ENCODE assay signal across 16 cellular contexts in the genomic region with DNA sequence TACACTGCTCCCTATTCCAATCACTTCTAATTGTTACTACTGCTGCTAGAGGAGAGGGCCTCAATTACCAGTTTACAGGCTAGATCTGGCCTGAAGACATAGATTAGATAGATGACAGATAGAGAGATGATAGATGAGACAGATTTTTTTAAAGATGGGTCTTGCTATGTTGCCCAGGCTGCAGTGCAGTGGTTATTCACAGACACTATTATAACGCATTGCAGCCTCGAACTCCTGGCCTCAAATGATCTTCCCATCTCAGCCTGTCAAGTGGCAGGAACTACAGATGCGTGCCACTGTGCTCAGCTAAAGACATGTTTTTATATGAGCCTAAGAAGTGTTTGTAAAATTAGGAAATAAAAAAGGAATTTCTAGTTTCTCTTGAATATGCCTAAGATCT. TPM values are rescaled to one million over a fixed set of nuclear protein-coding genes. Genes with fewer than 3 reads are reported as not detected.
DNase-seq lines count a peak whose midpoint lies in the region; ATAC-seq lines count a peak whose summit lies in the region.
"Had no signal": no experiment of that assay in that cellular context is flagged by ENCODE, and none has a peak within 500 bp of the region (broad histone marks: within the 10 kb centered on the region; RNA-seq: fewer than 3 reads in every experiment).

No MANE protein-coding gene starts in this region.

- no peaks in the 10 kb centered on the region for H3K27me3 ChIP-seq in CD4-positive, CD25-positive, alpha-beta regulatory T cell (ENCODE audit: control insufficient read depth, insufficient read depth, low read length)
- H3K27me3 ChIP-seq: BLaER1 treated with 17β-estradiol and CSF1 and Interleukin-3, amounts not matched to agents 10 nM and 100 nM had no signal

- peaks cover 41% of the 10 kb centered on the region for H3K4me1 Mint-ChIP-seq in T-helper 2 cell treated with Interferon-gamma antibody and Interleukin-4, amounts not matched to agents 5 μg/mL and 100 μg/mL, for 36 hours (ENCODE audit: low read depth)
- peaks cover 40 to 80% (median 58%) of the 10 kb centered on the region in 4 donors for H3K4me1 Mint-ChIP-seq in CD4-positive, CD25-positive, alpha-beta regulatory T cell
- peaks cover 65 to 73% (median 68%) of the 10 kb centered on the region in 3 donors for H3K4me1 Mint-ChIP-seq in T-cell
- peaks cover 41% of the 10 kb centered on the region for H3K4me1 Mint-ChIP-seq in central memory CD8-positive, alpha-beta T cell

- peaks cover 54% of the 10 kb centered on the region for H3K4me1 ChIP-seq in CD4-positive, CD25-positive, alpha-beta regulatory T cell (ENCODE audit: control insufficient read depth, insufficient read depth, low read length, poor library complexity, severe bottlenecking)

- H3K27ac ChIP-seq in CD4-positive, CD25-positive, alpha-beta regulatory T cell (ENCODE audit: insufficient read depth, low read length, poor library complexity, severe bottlenecking), result no peak overlapping the region
- H3K27ac ChIP-seq: 22Rv1; BLaER1 treated with 17β-estradiol and CSF1 and Interleukin-3, amounts not matched to agents 10 nM and 100 nM; HL-60 had no signal

- peak overlapping the region; percentile 6 for H3K4me3 Mint-ChIP-seq in T-helper 2 cell treated with Interferon-gamma antibody and Interleukin-4, amounts not matched to agents 5 μg/mL and 100 μg/mL, for 36 hours
- H3K4me3 Mint-ChIP-seq in CD4-positive, CD25-positive, alpha-beta regulatory T cell, result peak overlapping the region in 3 of 4 donors; percentile 5 to 23 (median 19)
- H3K4me3 Mint-ChIP-seq in T-cell, result peak overlapping the region; percentile 1 to 61 (median 21)
- H3K4me3 Mint-ChIP-seq in central memory CD8-positive, alpha-beta T cell, result peak overlapping the region; percentile 51

- POLR2A ChIA-PET in T-cell (lab: Charles Lee), result interaction anchor here in 1 of 2 donors (0.6 kb wide), 1 partner anchor 1259 kb away, joined by 4 read pairs; no protein-coding TSS in a partner anchor

- DNase-seq in T-helper 2 cell treated with Interferon-gamma antibody and Interleukin-4, amounts not matched to agents 5 μg/mL and 100 μg/mL, for 36 hours (ENCODE audit: low spot score), result peak; percentile 1
- no peak for DNase-seq in T-helper 2 cell
- no peak for DNase-seq in CD4-positive, CD25-positive, alpha-beta regulatory T cell
- DNase-seq in T-cell, result no peak
- no peak for DNase-seq in central memory CD8-positive, alpha-beta T cell (ENCODE audit: low spot score in 2 of 2)
- DNase-seq in anterior cingulate cortex (lab: John Stamatoyannopoulos, UW), result no peak
- no peak for DNase-seq in NCI-H1436 (lab: John Stamatoyannopoulos, UW)
- DNase-seq: NCI-H1417, NCI-H2029, NCI-H510A, NCI-H82, SHP77 had no signal

- H3K9me3 ChIP-seq in CD4-positive, CD25-positive, alpha-beta regulatory T cell (ENCODE audit: control insufficient read depth in 2 of 2, low read length in 2 of 2), result no peaks in the 10 kb centered on the region
- H3K9me3 ChIP-seq: BLaER1 treated with 17β-estradiol and CSF1 and Interleukin-3, amounts not matched to agents 10 nM and 100 nM had no signal

- H3K27ac Mint-ChIP-seq in T-helper 2 cell treated with Interferon-gamma antibody and Interleukin-4, amounts not matched to agents 5 μg/mL and 100 μg/mL, for 36 hours, result no peak overlapping the region
- peak overlapping the region in 2 of 3 donors; percentile 7 to 79 for H3K27ac Mint-ChIP-seq in CD4-positive, CD25-positive, alpha-beta regulatory T cell
- H3K27ac Mint-ChIP-seq in T-cell, result no peak overlapping the region
- H3K27ac Mint-ChIP-seq in central memory CD8-positive, alpha-beta T cell (ENCODE audit: low read depth), result no peak overlapping the region

- peak overlapping the region; percentile 52 for H3K4me3 ChIP-seq in CD4-positive, CD25-positive, alpha-beta regulatory T cell (ENCODE audit: low read depth, low read length)

- CTCF ChIA-PET in T-cell (lab: Charles Lee), result interaction anchor here in 1 of 2 donors (0.6 kb wide), 1 partner anchor 1715 kb away, joined by 3 read pairs; no protein-coding TSS in a partner anchor

- H3K36me3 ChIP-seq in CD4-positive, CD25-positive, alpha-beta regulatory T cell (ENCODE audit: control insufficient read depth, insufficient read depth, low read length), result peaks cover 5% of the 10 kb centered on the region

- peaks cover 39% of the 10 kb centered on the region for H3K36me3 Mint-ChIP-seq in T-helper 2 cell treated with Interferon-gamma antibody and Interleukin-4, amounts not matched to agents 5 μg/mL and 100 μg/mL, for 36 hours (ENCODE audit: low read depth)
- H3K36me3 Mint-ChIP-seq in CD4-positive, CD25-positive, alpha-beta regulatory T cell, result peaks cover 22% of the 10 kb centered on the region
- H3K36me3 Mint-ChIP-seq in T-cell, result peaks cover 16% of the 10 kb centered on the region
- H3K36me3 Mint-ChIP-seq in central memory CD8-positive, alpha-beta T cell (ENCODE audit: insufficient read depth), result peaks cover 11% of the 10 kb centered on the region

- no peak for ATAC-seq in CD4-positive, CD25-positive, alpha-beta regulatory T cell (ENCODE audit: low read depth in 2 of 2)
- no peak for ATAC-seq in T-cell (replicated peaks in 1 of 4)
- no peak for ATAC-seq in central memory CD8-positive, alpha-beta T cell (replicated peaks; ENCODE audit: extremely low read depth, poor library complexity, severe bottlenecking)
- no peak for ATAC-seq in HG02981 (IDR thresholded peaks at IDR 0.05; ENCODE audit: unreplicated experiment)

- no peaks in the 10 kb centered on the region for H3K27me3 Mint-ChIP-seq in T-helper 2 cell treated with Interferon-gamma antibody and Interleukin-4, amounts not matched to agents 5 μg/mL and 100 μg/mL, for 36 hours (ENCODE audit: low read depth)
- H3K27me3 Mint-ChIP-seq in CD4-positive, CD25-positive, alpha-beta regulatory T cell, result no peaks in the 10 kb centered on the region
- no peaks in the 10 kb centered on the region for H3K27me3 Mint-ChIP-seq in T-cell
- H3K27me3 Mint-ChIP-seq in central memory CD8-positive, alpha-beta T cell, result no peaks in the 10 kb centered on the region

- H3K9me3 Mint-ChIP-seq in T-helper 2 cell treated with Interferon-gamma antibody and Interleukin-4, amounts not matched to agents 5 μg/mL and 100 μg/mL, for 36 hours, result no peaks in the 10 kb centered on the region
- no peaks in the 10 kb centered on the region for H3K9me3 Mint-ChIP-seq in CD4-positive, CD25-positive, alpha-beta regulatory T cell
- no peaks in the 10 kb centered on the region for H3K9me3 Mint-ChIP-seq in T-cell
- H3K9me3 Mint-ChIP-seq in central memory CD8-positive, alpha-beta T cell, result no peaks in the 10 kb centered on the region

RNA-seq across cellular contexts. Expression of a gene that starts 6.2 kb away (rescaled TPM):
- 18.3 TPM for total RNA-seq in CD4-positive, CD25-positive, alpha-beta regulatory T cell
- 10 to 100 TPM; 16.6 to 20.0 (median 17.8) TPM for polyA plus RNA-seq in CD4-positive, CD25-positive, alpha-beta regulatory T cell
- total RNA-seq in T-cell, result 10 to 100 TPM; 17.4 to 33.1 (median 28.5) TPM

RNA-seq across cellular contexts. Expression of a gene that starts 22.5 kb away (rescaled TPM):
- total RNA-seq in CD4-positive, CD25-positive, alpha-beta regulatory T cell, result 40.9 TPM
- polyA plus RNA-seq in CD4-positive, CD25-positive, alpha-beta regulatory T cell, result 10 to 100 TPM; 61.3 to 82.7 (median 66.2) TPM
- total RNA-seq in T-cell, result 10 to 100 TPM; 37.4 to 44.1 (median 40.6) TPM

RNA-seq across cellular contexts. Expression of a gene that starts 41.9 kb away (rescaled TPM):
- 0.74 TPM for total RNA-seq in CD4-positive, CD25-positive, alpha-beta regulatory T cell
- polyA plus RNA-seq in CD4-positive, CD25-positive, alpha-beta regulatory T cell, result 1 to 10 TPM; 3.0 to 5.0 (median 3.3) TPM
- 1 to 10 TPM; 1.2 to 3.2 (median 2.3) TPM for total RNA-seq in T-cell

Comparison
In these comparisons a context has a peak if more than half of its experiments do, and no peak if none do; other contexts are left out.
1. H3K27ac Mint-ChIP-seq: peak in CD4-positive, CD25-positive, alpha-beta regulatory T cell (2 of 3); none in T-helper 2 cell treated with Interferon-gamma antibody and Interleukin-4, amounts not matched to agents 5 μg/mL and 100 μg/mL, for 36 hours (single experiment), T-cell (0 of 2) and central memory CD8-positive, alpha-beta T cell (single experiment).
2. Peak in every context shown above with its lines, with median percentiles within 50 percentile points of each other: H3K4me3 Mint-ChIP-seq.